Comparison of ENCODE assay signal across 10 cellular contexts in the genomic region with DNA sequence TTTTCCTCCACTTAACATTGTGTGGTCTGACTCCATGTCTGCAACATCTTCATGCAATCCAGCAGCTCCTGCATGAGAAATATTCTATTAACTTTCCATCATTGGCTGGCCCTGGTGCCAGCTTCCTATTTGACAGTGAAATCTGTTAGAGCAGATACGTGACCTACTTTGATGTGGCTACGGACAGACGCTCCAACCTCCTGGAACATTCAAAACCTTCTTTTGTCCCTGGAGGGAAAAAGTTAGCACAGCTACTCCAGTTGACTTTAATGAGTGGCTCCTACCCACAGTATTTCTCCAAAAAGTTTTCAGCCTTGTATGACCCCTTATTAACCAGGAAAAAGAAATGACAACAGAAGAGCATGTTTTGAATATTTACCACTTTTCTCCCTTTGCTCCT. TPM values are rescaled to one million over a fixed set of nuclear protein-coding genes. Genes with fewer than 3 reads are reported as not detected.
"Had no signal": no experiment of that assay in that cellular context is flagged by ENCODE, and none has a peak within 500 bp of the region (broad histone marks: within the 10 kb centered on the region; RNA-seq: fewer than 3 reads in every experiment).

No MANE protein-coding gene starts in this region.

- H3K4me3 ChIP-seq: GM23338 had no signal

- H3K4me2 ChIP-seq: GM23338, KMS-11 had no signal

- DNase-seq: H9, HCEC 1CT, Karpas-422, KBM-7 had no signal

- H3K27ac ChIP-seq: HL-60, KMS-11 had no signal

- ATAC-seq: GM23338, HepG2 had no signal

- H3K9ac ChIP-seq: KMS-11 had no signal

RNA-seq across cellular contexts. Expression of a gene that starts 22.0 kb away (rescaled TPM):
- total RNA-seq: GM23338, H1, H9, HepG2, HT1080 had no signal

RNA-seq across cellular contexts. Expression of a gene that starts 42.8 kb away (rescaled TPM):
- total RNA-seq: GM23338, H1, H9, HepG2, HT1080 had no signal
